11 cellular contexts compared by ENCODE assay signal in genomic region chr3:18861137-18861536, GRCh38.
"Had no signal": no experiment of that assay in that cellular context is flagged by ENCODE, and none has a peak within 500 bp of the region (broad histone marks: within the 10 kb centered on the region; RNA-seq: fewer than 3 reads in every experiment).

No MANE protein-coding gene starts in this region.

- FAIRE-seq: H1, H54 had no signal

- H3K9ac ChIP-seq: GM23248 had no signal

- DNase-seq: GM23248, GOT3, H7, H9, HCEC 1CT, HFFc6 had no signal

- ATAC-seq: GM23338, HCT116 had no signal

- H3K4me2 ChIP-seq: GM23338 had no signal

- H3K4me1 ChIP-seq: HAP-1 had no signal

- H3K4me3 ChIP-seq: GM23248, GM23338, HAP-1 had no signal

- H3K9me3 ChIP-seq: HAP-1 had no signal

- H3K36me3 ChIP-seq: HAP-1 had no signal

- H2AFZ ChIP-seq: GM23248, GM23338 had no signal

- H3K27ac ChIP-seq: GM23248 had no signal
